Comparison of ENCODE assay signal across 8 cellular contexts in genomic region chr22:49961601-49962011, GRCh38. TPM values are rescaled to one million over a fixed set of nuclear protein-coding genes. Genes with fewer than 3 reads are reported as not detected.
A peak's percentile ranks its signal among the peaks of the same experiment; 100 is the strongest.
DNase-seq lines count a peak whose midpoint lies in the region; ATAC-seq, FAIRE-seq and TF ChIP-seq lines count a peak whose summit lies in the region.

No MANE protein-coding gene starts in this region.

- H3K4me3 ChIP-seq in bronchial epithelial cell (ENCODE audit: low read depth, low read length) (peak overlapping the region; percentile 98), mesodermal cell (ENCODE audit: extremely low read depth, insufficient read depth, low read length, poor library complexity, severe bottlenecking) (peak overlapping the region; percentile 63), aorta (ENCODE audit: low read length in 2 of 2) (peak overlapping the region; percentile 81 to 86)

- H3K36me3 Mint-ChIP-seq in stimulated activated naive CD8-positive, alpha-beta T cell treated with anti-CD3 and anti-CD28 coated beads, Interleukin-15, Interleukin-2, amounts not matched to agents 100 ng/mL and 50 ng/mL, for 24 hours (ENCODE audit: low read depth): peaks cover 28% of the 10 kb centered on the region

- H3K27me3 ChIP-seq in bronchial epithelial cell (ENCODE audit: control insufficient read depth, insufficient read depth, low read length) (no peaks in the 10 kb centered on the region), aorta (ENCODE audit: control insufficient read depth in 1 of 2, insufficient read depth in 2 of 2, low read length in 1 of 2) (no peaks in the 10 kb centered on the region)

- no peak for TF ChIP-seq CTCF in bronchial epithelial cell (IDR thresholded peaks at IDR 0.05; ENCODE audit: insufficient read depth, low read length, severe bottlenecking)

- no peak for FAIRE-seq in bronchial epithelial cell (lab: Jason Lieb, UNC)

- H3K36me3 ChIP-seq in bronchial epithelial cell (ENCODE audit: control insufficient read depth, insufficient read depth, low read length) (peaks cover 20% of the 10 kb centered on the region), mesodermal cell (ENCODE audit: control insufficient read depth, insufficient read depth, low read length) (peaks cover 28% of the 10 kb centered on the region), aorta (ENCODE audit: control insufficient read depth in 1 of 2, insufficient read depth in 2 of 2, low read length in 1 of 2) (peaks cover 0 to 3% of the 10 kb centered on the region in 2 donors)

- H3K27ac Mint-ChIP-seq in stimulated activated naive CD8-positive, alpha-beta T cell treated with anti-CD3 and anti-CD28 coated beads, Interleukin-15, Interleukin-2, amounts not matched to agents 100 ng/mL and 50 ng/mL, for 24 hours: peak overlapping the region; percentile 90

- H3K4me1 ChIP-seq in mesodermal cell (ENCODE audit: control insufficient read depth, insufficient read depth, low read length, poor library complexity, severe bottlenecking) (peaks cover 18% of the 10 kb centered on the region), aorta (ENCODE audit: control insufficient read depth in 1 of 2, insufficient read depth in 2 of 2, low read length in 2 of 2) (no peaks in the 10 kb centered on the region)

- 1 to 2% methylated on average over 40 to 46 of the region's 49 CpGs for WGBS in mesodermal cell (ENCODE audit: insufficient coverage in 2 of 2), 2 experiments
- 2 to 3% methylated on average over 49 of the region's 49 CpGs for WGBS in aorta, 2 donors

- peak overlapping the region; percentile 93 for H3K4me3 Mint-ChIP-seq in stimulated activated naive CD8-positive, alpha-beta T cell treated with anti-CD3 and anti-CD28 coated beads, Interleukin-15, Interleukin-2, amounts not matched to agents 100 ng/mL and 50 ng/mL, for 24 hours

- no peak for DNase-seq in stimulated activated naive CD8-positive, alpha-beta T cell treated with anti-CD3 and anti-CD28 coated beads, Interleukin-15, Interleukin-2, amounts not matched to agents 100 U/mL and 50 U/mL, for 24 hours
- DNase-seq in bronchial epithelial cell (ENCODE audit: low read depth): no peak
- DNase-seq in aorta: peak in 1 of 2 donors; percentile 82
- no peak for DNase-seq in kidney glomerular epithelial cell (lab: John Stamatoyannopoulos, UW)

- no peaks in the 10 kb centered on the region for H3K9me3 Mint-ChIP-seq in stimulated activated naive CD8-positive, alpha-beta T cell treated with anti-CD3 and anti-CD28 coated beads, Interleukin-15, Interleukin-2, amounts not matched to agents 100 ng/mL and 50 ng/mL, for 24 hours

- intact Hi-C loops in aorta (cut with DNase I): loop anchor here in 1 of 2 donors (10.0 kb wide), 1 partner anchor 243 kb away; the partner anchor contains the start of gene SELENOO

- H3K27ac ChIP-seq in mesodermal cell (ENCODE audit: low read depth, low read length, severe bottlenecking): no peak overlapping the region
- peak overlapping the region in 1 of 2 donors; percentile 38 for H3K27ac ChIP-seq in aorta (ENCODE audit: low read depth in 1 of 2, low read length in 2 of 2)

- peaks cover 34% of the 10 kb centered on the region for H3K4me1 Mint-ChIP-seq in stimulated activated naive CD8-positive, alpha-beta T cell treated with anti-CD3 and anti-CD28 coated beads, Interleukin-15, Interleukin-2, amounts not matched to agents 100 ng/mL and 50 ng/mL, for 24 hours (ENCODE audit: low read depth)

- no peak for ATAC-seq in stimulated activated naive CD8-positive, alpha-beta T cell treated with anti-CD3 and anti-CD28 coated beads, Interleukin-15, Interleukin-2, amounts not matched to agents 100 U/mL and 50 U/mL, for 24 hours
- ATAC-seq in aorta (ENCODE audit: low FRiP score) (no peak), HG03135 (IDR thresholded peaks at IDR 0.05; ENCODE audit: unreplicated experiment) (no peak), HG02678 (IDR thresholded peaks at IDR 0.05; ENCODE audit: unreplicated experiment) (no peak)

- H3K9me3 ChIP-seq in mesodermal cell (ENCODE audit: control insufficient read depth, low read length) (no peaks in the 10 kb centered on the region), aorta (ENCODE audit: control insufficient read depth, low read length) (no peaks in the 10 kb centered on the region)

- no peaks in the 10 kb centered on the region for H3K27me3 Mint-ChIP-seq in stimulated activated naive CD8-positive, alpha-beta T cell treated with anti-CD3 and anti-CD28 coated beads, Interleukin-15, Interleukin-2, amounts not matched to agents 100 ng/mL and 50 ng/mL, for 24 hours

RNA-seq across cellular contexts. Expression of gene PIM3, which starts 1.0 kb away (rescaled TPM):
- total RNA-seq in bronchial epithelial cell (67.1 and 130 TPM in 2 replicates), aorta (10 to 100 TPM; 41.4 to 74.9 TPM)
- 33.9 TPM for polyA plus RNA-seq in mesodermal cell (2013, experiment 1 of 2)
- 25.2 TPM for polyA plus RNA-seq in mesodermal cell (2013, experiment 2 of 2)
- polyA plus RNA-seq in aorta: 10 to 100 TPM; 11.0 to 16.0 TPM

RNA-seq across cellular contexts. Expression of gene CRELD2, which starts 43.2 kb away (rescaled TPM):
- total RNA-seq in bronchial epithelial cell: 57.4 and 71.6 TPM in 2 replicates
- 36.2 TPM for polyA plus RNA-seq in mesodermal cell (2013, experiment 1 of 2)
- 30.3 TPM for polyA plus RNA-seq in mesodermal cell (2013, experiment 2 of 2)
- 10 to 100 TPM; 31.2 to 41.6 TPM for total RNA-seq in aorta
- 10 to 100 TPM; 12.6 to 43.5 TPM for polyA plus RNA-seq in aorta

RNA-seq across cellular contexts. Expression of gene ALG12, which starts 43.4 kb away (rescaled TPM):
- total RNA-seq in bronchial epithelial cell (11.8 and 18.7 TPM in 2 replicates), aorta (10 to 100 TPM; 13.7 to 18.7 TPM)
- 16.7 TPM for polyA plus RNA-seq in mesodermal cell (2013, experiment 1 of 2)
- 12.9 TPM for polyA plus RNA-seq in mesodermal cell (2013, experiment 2 of 2)
- 10 to 100 TPM in 1 of 2 donors, 1 to 10 TPM in 1; 3.0 to 13.4 TPM for polyA plus RNA-seq in aorta

RNA-seq across cellular contexts. Expression of gene IL17REL, which starts 51.0 kb away (rescaled TPM):
- total RNA-seq in bronchial epithelial cell (not detected in 2 replicates), aorta (not detected)
- polyA plus RNA-seq in mesodermal cell (2013, experiment 1 of 2): not detected
- not detected for polyA plus RNA-seq in mesodermal cell (2013, experiment 2 of 2)
- under 1 TPM in 1 of 2 donors, not detected in 1; 0.05 TPM for polyA plus RNA-seq in aorta
